ENCODE assay signal across 8 cellular contexts in the genomic region with DNA sequence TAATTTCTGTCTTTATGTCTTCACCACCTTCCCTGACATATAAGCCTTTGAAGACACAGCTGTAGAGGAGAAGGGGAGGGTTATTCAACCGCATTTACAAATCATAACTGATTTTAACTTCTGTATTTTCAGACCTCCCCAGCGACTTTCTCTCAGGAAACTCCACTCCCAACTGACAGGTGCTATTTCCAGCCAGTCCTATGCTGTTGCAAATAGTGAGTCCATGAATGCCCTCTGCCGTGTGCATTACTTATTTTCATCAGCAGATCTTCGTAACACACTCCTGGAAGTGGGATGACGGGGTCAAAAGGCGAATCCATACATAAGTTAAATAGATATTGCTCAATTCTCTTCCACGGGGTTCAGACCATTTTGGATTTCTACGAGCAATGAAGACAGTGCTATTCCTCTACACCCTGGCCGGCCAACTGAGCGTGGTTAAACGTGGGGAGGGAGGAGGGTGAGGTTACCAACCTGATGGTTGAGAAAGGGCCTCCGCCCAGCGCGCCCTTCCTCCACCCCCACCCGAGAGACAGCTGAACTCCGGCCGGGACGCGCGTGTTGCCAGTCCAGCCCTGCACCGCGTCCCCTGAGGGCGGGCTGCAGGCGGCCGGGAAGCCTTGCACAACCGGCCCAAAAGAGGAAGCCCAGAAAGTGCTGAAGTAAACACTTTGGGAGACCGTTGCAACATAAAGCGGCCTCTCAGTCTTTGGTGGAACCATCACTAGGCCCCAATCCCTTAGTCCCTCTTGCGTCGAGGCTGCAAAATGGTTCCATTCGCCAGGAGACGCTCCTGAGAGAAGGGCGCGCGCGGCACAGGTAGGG. TPM values are rescaled to one million over a fixed set of nuclear protein-coding genes. Genes with fewer than 3 reads are reported as not detected.
DNase-seq lines count a peak whose midpoint lies in the region; ATAC-seq and TF ChIP-seq lines count a peak whose summit lies in the region.

A gene with protein sequence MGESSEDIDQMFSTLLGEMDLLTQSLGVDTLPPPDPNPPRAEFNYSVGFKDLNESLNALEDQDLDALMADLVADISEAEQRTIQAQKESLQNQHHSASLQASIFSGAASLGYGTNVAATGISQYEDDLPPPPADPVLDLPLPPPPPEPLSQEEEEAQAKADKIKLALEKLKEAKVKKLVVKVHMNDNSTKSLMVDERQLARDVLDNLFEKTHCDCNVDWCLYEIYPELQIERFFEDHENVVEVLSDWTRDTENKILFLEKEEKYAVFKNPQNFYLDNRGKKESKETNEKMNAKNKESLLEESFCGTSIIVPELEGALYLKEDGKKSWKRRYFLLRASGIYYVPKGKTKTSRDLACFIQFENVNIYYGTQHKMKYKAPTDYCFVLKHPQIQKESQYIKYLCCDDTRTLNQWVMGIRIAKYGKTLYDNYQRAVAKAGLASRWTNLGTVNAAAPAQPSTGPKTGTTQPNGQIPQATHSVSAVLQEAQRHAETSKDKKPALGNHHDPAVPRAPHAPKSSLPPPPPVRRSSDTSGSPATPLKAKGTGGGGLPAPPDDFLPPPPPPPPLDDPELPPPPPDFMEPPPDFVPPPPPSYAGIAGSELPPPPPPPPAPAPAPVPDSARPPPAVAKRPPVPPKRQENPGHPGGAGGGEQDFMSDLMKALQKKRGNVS (plus strand): TSS at position 705 of the 825 bp plus-strand sequence. CDS start 53,986 bp downstream, outside the sequence.

- no peaks in the 10 kb centered on the region for H3K27me3 Mint-ChIP-seq in CD8-positive, alpha-beta T cell (ENCODE audit: low read depth)
- peaks cover 1% of the 10 kb centered on the region for H3K27me3 Mint-ChIP-seq in activated CD4-positive, alpha-beta memory T cell treated with anti-CD3 and anti-CD28 coated beads, Interleukin-2, amount 10 ng/mL, durations not matched to agents 7 days and 5 days

- POLR2A ChIA-PET in CD8-positive, alpha-beta T cell (lab: Charles Lee) = interaction anchor here (0.8 to 3.2 kb wide), 10 partner anchors 9 to 102 kb away, joined by 3 to 15 read pairs (median 4); no protein-coding TSS in a partner anchor
- POLR2A ChIA-PET in activated CD4-positive, alpha-beta memory T cell treated with anti-CD3 and anti-CD28 coated beads, Interleukin-2, amount 10 ng/mL, durations not matched to agents 7 days and 5 days (lab: Charles Lee) = interaction anchor here (1.0 to 6.8 kb wide), 11 partner anchors 10 to 805 kb away, joined by 3 to 57 read pairs (median 7); partner anchors contain the start of genes MASTL and YME1L1

- peak within 1 kb of the TSS; percentile 90 for H3K27ac ChIP-seq in CD8-positive, alpha-beta T cell (ENCODE audit: low read depth, low read length)
- no peak within 1 kb of the TSS for H3K27ac ChIP-seq in HUES64 (ENCODE audit: low read depth, low read length)
- peak within 1 kb of the TSS; percentile 65 to 77 for H3K27ac ChIP-seq in esophagus (ENCODE audit: low read depth in 2 of 2, low read length in 1 of 2)
- peak within 1 kb of the TSS; percentile 71 to 79 for H3K27ac ChIP-seq in mucosa of rectum (ENCODE audit: low read depth in 2 of 2, low read length in 2 of 2)
- H3K27ac ChIP-seq in thymus (ENCODE audit: low read depth) = peak within 1 kb of the TSS; percentile 99

- peaks cover 52% of the 10 kb centered on the region for H3K4me1 Mint-ChIP-seq in CD8-positive, alpha-beta T cell (ENCODE audit: low read depth)
- peaks cover 42% of the 10 kb centered on the region for H3K4me1 Mint-ChIP-seq in activated CD4-positive, alpha-beta memory T cell treated with anti-CD3 and anti-CD28 coated beads, Interleukin-2, amount 10 ng/mL, durations not matched to agents 7 days and 5 days

- H3K4me1 ChIP-seq in CD8-positive, alpha-beta T cell (ENCODE audit: insufficient read depth, low read length) = peaks cover 40% of the 10 kb centered on the region
- peaks cover 3% of the 10 kb centered on the region; the same call in 1 of the 2 replicates for H3K4me1 ChIP-seq in HUES64 (ENCODE audit: insufficient read depth, low read length)
- peaks cover 0 to 3% of the 10 kb centered on the region in 2 donors for H3K4me1 ChIP-seq in esophagus (ENCODE audit: control insufficient read depth in 2 of 2, insufficient read depth in 2 of 2, low read length in 1 of 2)
- H3K4me1 ChIP-seq in mucosa of rectum (ENCODE audit: control insufficient read depth in 2 of 2, insufficient read depth in 2 of 2, low read length in 2 of 2) = peaks cover 0 to 4% of the 10 kb centered on the region in 2 donors
- H3K4me1 ChIP-seq in thymus (ENCODE audit: control insufficient read depth, insufficient read depth, low read length) = peaks cover 13% of the 10 kb centered on the region

- peaks cover 26% of the 10 kb centered on the region for H3K36me3 Mint-ChIP-seq in CD8-positive, alpha-beta T cell
- H3K36me3 Mint-ChIP-seq in activated CD4-positive, alpha-beta memory T cell treated with anti-CD3 and anti-CD28 coated beads, Interleukin-2, amount 10 ng/mL, durations not matched to agents 7 days and 5 days (ENCODE audit: low read depth) = peaks cover 24% of the 10 kb centered on the region

- no peaks in the 10 kb centered on the region for H3K27me3 ChIP-seq in CD8-positive, alpha-beta T cell (ENCODE audit: insufficient read depth, low read length)
- H3K27me3 ChIP-seq in HUES64 (ENCODE audit: insufficient read depth, low read length) (peaks cover 34% of the 10 kb centered on the region), esophagus (ENCODE audit: control insufficient read depth in 1 of 2, insufficient read depth in 2 of 2, low read length in 2 of 2) (no peaks in the 10 kb centered on the region), mucosa of rectum (ENCODE audit: control insufficient read depth in 2 of 2, insufficient read depth in 2 of 2, low read length in 2 of 2) (no peaks in the 10 kb centered on the region), thymus (ENCODE audit: control insufficient read depth, insufficient read depth) (no peaks in the 10 kb centered on the region)

- H3K9me3 ChIP-seq in CD8-positive, alpha-beta T cell (ENCODE audit: low read length) = no peaks in the 10 kb centered on the region
- H3K9me3 ChIP-seq in HUES64 (ENCODE audit: insufficient read depth, low read depth, low read length) = no peaks in the 10 kb centered on the region
- H3K9me3 ChIP-seq in esophagus (ENCODE audit: control insufficient read depth in 2 of 2, insufficient read depth in 1 of 2, low read depth in 1 of 2, low read length in 1 of 2) = no peaks in the 10 kb centered on the region
- H3K9me3 ChIP-seq in mucosa of rectum (ENCODE audit: control insufficient read depth in 2 of 2, low read length in 2 of 2) = no peaks in the 10 kb centered on the region
- no peaks in the 10 kb centered on the region for H3K9me3 ChIP-seq in thymus (ENCODE audit: control insufficient read depth)

- intact Hi-C loops in CD8-positive, alpha-beta T cell (cut with DNase I, micrococcal nuclease) = loop anchor here (1.0 to 10.0 kb wide), 10 partner anchors 15 to 714 kb away; partner anchors contain the start of genes PDSS1 (in 1 of the 2) and YME1L1 (in 1 of the 2)

- peak within 1 kb of the TSS; percentile 98 for H3K27ac Mint-ChIP-seq in CD8-positive, alpha-beta T cell
- peak within 1 kb of the TSS; percentile 89 for H3K27ac Mint-ChIP-seq in activated CD4-positive, alpha-beta memory T cell treated with anti-CD3 and anti-CD28 coated beads, Interleukin-2, amount 10 ng/mL, durations not matched to agents 7 days and 5 days

- peaks cover 2% of the 10 kb centered on the region for H3K9me3 Mint-ChIP-seq in CD8-positive, alpha-beta T cell
- H3K9me3 Mint-ChIP-seq in activated CD4-positive, alpha-beta memory T cell treated with anti-CD3 and anti-CD28 coated beads, Interleukin-2, amount 10 ng/mL, durations not matched to agents 7 days and 5 days = no peaks in the 10 kb centered on the region

- DNase-seq in CD8-positive, alpha-beta T cell = peak; percentile 28 to 78 (median 49)
- peak; percentile 70 for DNase-seq in activated CD4-positive, alpha-beta memory T cell treated with anti-CD3 and anti-CD28 coated beads, Interleukin-2, amount 10 ng/mL, durations not matched to agents 7 days and 5 days
- DNase-seq in epidermal melanocyte (ENCODE audit: insufficient read length, low spot score) = no peak

- 46% methylated on average over 32 of the region's 36 CpGs for WGBS in HUES64
- 17 to 18% methylated on average over 36 of the region's 36 CpGs for WGBS in esophagus, 2 donors
- under 1% methylated on average over 36 of the region's 36 CpGs for WGBS in thymus

- CTCF ChIA-PET in CD8-positive, alpha-beta T cell (lab: Charles Lee) = interaction anchor here (1.0 to 1.6 kb wide), 3 partner anchors 66 to 102 kb away, joined by 3 to 4 read pairs (median 4); no protein-coding TSS in a partner anchor
- CTCF ChIA-PET in activated CD4-positive, alpha-beta memory T cell treated with anti-CD3 and anti-CD28 coated beads, Interleukin-2, amount 10 ng/mL, durations not matched to agents 7 days and 5 days (lab: Charles Lee) = interaction anchor here (0.5 to 1.1 kb wide), 2 partner anchors 29 to 444 kb away, joined by 3 to 4 read pairs; no protein-coding TSS in a partner anchor

- H3K4me3 ChIP-seq in CD8-positive, alpha-beta T cell (ENCODE audit: low read depth, low read length) = peak within 1 kb of the TSS; percentile 94
- H3K4me3 ChIP-seq in HUES64 (ENCODE audit: low read length) (peak within 1 kb of the TSS; percentile 58), esophagus (ENCODE audit: low read depth in 1 of 2, low read length in 2 of 2) (peak within 1 kb of the TSS; percentile 4 to 43), mucosa of rectum (ENCODE audit: low read length in 2 of 2) (peak within 1 kb of the TSS; percentile 51 to 72), thymus (ENCODE audit: low read length) (peak within 1 kb of the TSS; percentile 95)

- no peak for TF ChIP-seq CTCF in CD8-positive, alpha-beta T cell (IDR thresholded peaks at IDR 0.05)

- ATAC-seq in CD8-positive, alpha-beta T cell = peak; percentile 43
- ATAC-seq in GM21367 (IDR thresholded peaks at IDR 0.05; ENCODE audit: unreplicated experiment) = peak; percentile 35

- peak within 1 kb of the TSS; percentile 93 for H3K4me3 Mint-ChIP-seq in CD8-positive, alpha-beta T cell
- H3K4me3 Mint-ChIP-seq in activated CD4-positive, alpha-beta memory T cell treated with anti-CD3 and anti-CD28 coated beads, Interleukin-2, amount 10 ng/mL, durations not matched to agents 7 days and 5 days = peak within 1 kb of the TSS; percentile 88

- H3K36me3 ChIP-seq in CD8-positive, alpha-beta T cell (ENCODE audit: insufficient read depth, low read length) = no peaks in the 10 kb centered on the region
- H3K36me3 ChIP-seq in HUES64 (ENCODE audit: insufficient read depth, low read length) = no peaks in the 10 kb centered on the region
- H3K36me3 ChIP-seq in esophagus (ENCODE audit: control insufficient read depth in 2 of 2, insufficient read depth in 2 of 2, low read length in 1 of 2) = no peaks in the 10 kb centered on the region
- no peaks in the 10 kb centered on the region for H3K36me3 ChIP-seq in mucosa of rectum (ENCODE audit: control insufficient read depth in 2 of 2, insufficient read depth in 2 of 2, low read length in 2 of 2)
- H3K36me3 ChIP-seq in thymus (ENCODE audit: control insufficient read depth, insufficient read depth) = no peaks in the 10 kb centered on the region

- H3K9ac ChIP-seq in HUES64 (ENCODE audit: low read depth, low read length) (peak within 1 kb of the TSS; percentile 45; the same call in 1 of the 2 replicates), mucosa of rectum (ENCODE audit: low read depth in 1 of 2, low read length in 2 of 2) (peak within 1 kb of the TSS; percentile 47 to 65)

RNA-seq across cellular contexts. Expression of the gene that starts here (rescaled TPM):
- total RNA-seq in CD8-positive, alpha-beta T cell = 10 to 100 TPM; 36.4 to 36.8 TPM
- polyA plus RNA-seq in HUES64 (2013, experiment 1 of 2) = not detected
- polyA plus RNA-seq in HUES64 (2013, experiment 2 of 2) = not detected
- total RNA-seq in activated CD4-positive, alpha-beta memory T cell treated with anti-CD3 and anti-CD28 coated beads, Interleukin-2, amount 10 ng/mL, durations not matched to agents 7 days and 5 days = 10 to 100 TPM; 80.9 to 82.2 TPM
- polyA plus RNA-seq in esophagus (under 1 TPM; 0.75 to 0.98 TPM), thymus (40.0 TPM)

Comparison
In these comparisons a context has a peak if more than half of its experiments do, and no peak if none do; other contexts are left out.
1. RNA of the gene that starts here (polyA plus RNA-seq): 40.0 TPM in thymus (single experiment); 0.75 to 0.98 TPM in esophagus; every median in the first group is over 10 times any median in the second.
2. H3K4me3 ChIP-seq: peak in every context shown above with its lines; median percentile 95 in thymus; 94 in CD8-positive, alpha-beta T cell; 62 in mucosa of rectum; 58 in HUES64; 24 in esophagus.